In genomic region chr6:118663993-118664985, GRCh38 we compare ENCODE assay signal across 1 cellular context.
TF ChIP-seq lines count a peak whose summit lies in the region.

No MANE protein-coding gene starts in this region.

TF ChIP-seq in GM23338, 12 proteins besides CTCF, POLR2A, EP300 and RAD21 (continued from another document):
- TF ChIP-seq ZNF462 (CRISPR knock-in tag; IDR thresholded peaks at IDR 0.05) (no peak), CREB1 (CRISPR knock-in tag; IDR thresholded peaks at IDR 0.05; ENCODE audit: low read depth) (no peak), STAT1 (IDR thresholded peaks at IDR 0.05; ENCODE audit: unreplicated experiment) (no peak), ZNF331 (CRISPR knock-in tag; IDR thresholded peaks at IDR 0.05; ENCODE audit: low read depth) (no peak), EZH2 (IDR thresholded peaks at IDR 0.05; ENCODE audit: low read depth, unreplicated experiment) (no peak), ETS1 (IDR thresholded peaks at IDR 0.05) (no peak), EZH2phosphoT487 (IDR thresholded peaks at IDR 0.05; ENCODE audit: unreplicated experiment) (no peak), ZNF114 (CRISPR knock-in tag; IDR thresholded peaks at IDR 0.05) (no peak), POLR2AphosphoS5 (IDR thresholded peaks at IDR 0.05; ENCODE audit: low read depth) (no peak), NANOG (IDR thresholded peaks at IDR 0.05; ENCODE audit: borderline replicate concordance) (no peak)
